ENCODE assay signal across 17 cellular contexts in genomic region chr2:200737585-200737984, GRCh38.
DNase-seq lines count a peak whose midpoint lies in the region; ATAC-seq, FAIRE-seq and TF ChIP-seq lines count a peak whose summit lies in the region.
"Had no signal": no experiment of that assay in that cellular context is flagged by ENCODE, and none has a peak within 500 bp of the region (broad histone marks: within the 10 kb centered on the region; RNA-seq: fewer than 3 reads in every experiment).

No MANE protein-coding gene starts in this region.

- no peak overlapping the region for H2BK120ac ChIP-seq in H1 (replicated peaks; ENCODE audit: low read depth, low read length)

- H3K4me2 ChIP-seq in GM23338 (peak overlapping the region; percentile 13; the same call in 1 of the 2 replicates), H1 (ENCODE audit: insufficient read depth in 1 of 2, low read depth in 2 of 2, low read length in 2 of 2) (peak overlapping the region in 1 of 2 experiments; percentile 62; a peak in 1 of 4 replicates), osteoblast (ENCODE audit: insufficient read depth, low read length) (no peak overlapping the region)
- H3K4me2 ChIP-seq: BLaER1 treated with 17β-estradiol and CSF1 and Interleukin-3, amounts not matched to agents 10 nM and 100 nM had no signal

- no peaks in the 10 kb centered on the region for H3K36me3 Mint-ChIP-seq in GM23338 (ENCODE audit: low read depth)
- H3K36me3 Mint-ChIP-seq: CD8-positive, alpha-beta T cell; IgD-negative memory B cell had no signal

- no peak overlapping the region for H2BK15ac ChIP-seq in H1 (ENCODE audit: low read length)

- H4K20me1 ChIP-seq in GM23338 (replicated peaks; ENCODE audit: insufficient read depth) = no peaks in the 10 kb centered on the region
- no peaks in the 10 kb centered on the region for H4K20me1 ChIP-seq in H1 (replicated peaks in 1 of 2; ENCODE audit: control insufficient read depth in 1 of 2, insufficient read depth in 2 of 2, low read length in 2 of 2)
- H4K20me1 ChIP-seq in osteoblast (ENCODE audit: insufficient read depth, low read length) = no peaks in the 10 kb centered on the region
- H4K20me1 ChIP-seq: BLaER1 treated with 17β-estradiol and CSF1 and Interleukin-3, amounts not matched to agents 10 nM and 100 nM had no signal

- intact Hi-C loops in right lobe of liver (cut with DNase I) = no loop called here

- TF ChIP-seq RAD21 in H1 (IDR thresholded peaks at IDR 0.05 in 1 of 2, conservative IDR thresholded peaks at IDR 0.05 in 1 of 2; ENCODE audit: low read depth in 2 of 2, low read length in 2 of 2) = no peak

- no peaks in the 10 kb centered on the region for H3K79me2 ChIP-seq in GM23338 (replicated peaks; ENCODE audit: insufficient read depth)
- H3K79me2 ChIP-seq in H1 (ENCODE audit: control insufficient read depth in 1 of 2, insufficient read depth in 2 of 2, low read length in 2 of 2) = no peaks in the 10 kb centered on the region
- H3K79me2 ChIP-seq in osteoblast (ENCODE audit: insufficient read depth, low read length) = no peaks in the 10 kb centered on the region

- ATAC-seq in GM23338 (no peak), right lobe of liver (no peak), HG02970 (IDR thresholded peaks at IDR 0.05; ENCODE audit: low FRiP score, unreplicated experiment) (no peak), HG03342 (IDR thresholded peaks at IDR 0.05; ENCODE audit: unreplicated experiment) (no peak)
- ATAC-seq: CD8-positive, alpha-beta T cell had no signal

- no peaks in the 10 kb centered on the region for H3K79me1 ChIP-seq in H1 (ENCODE audit: low read depth, low read length)

- no peaks in the 10 kb centered on the region for H3K23me2 ChIP-seq in H1 (ENCODE audit: low read depth, low read length)

- no peaks in the 10 kb centered on the region for H3K9me2 ChIP-seq in GM23338 (ENCODE audit: insufficient read depth)

- no peak overlapping the region for H3K4ac ChIP-seq in H1 (replicated peaks; ENCODE audit: insufficient read length, low read depth, low read length)

- no peak for TF ChIP-seq POLR2A in H1 (IDR thresholded peaks at IDR 0.05; ENCODE audit: control extremely low read depth in 1 of 2, low read depth in 2 of 2, low read length in 2 of 2)
- TF ChIP-seq POLR2A in right lobe of liver (IDR thresholded peaks at IDR 0.05) = no peak

- H2BK20ac ChIP-seq in H1 (ENCODE audit: low read length) = no peak overlapping the region

- peaks cover 35% of the 10 kb centered on the region for H3K4me1 Mint-ChIP-seq in GM23338
- H3K4me1 Mint-ChIP-seq: B cell had no signal

- H3K9ac ChIP-seq in HUES48 (ENCODE audit: low read depth, low read length) (no peak overlapping the region), H1 (replicated peaks in 1 of 4; ENCODE audit: extremely low read depth in 1 of 4, low read depth in 3 of 4, low read length in 3 of 4) (no peak overlapping the region)
- H3K9ac ChIP-seq: BLaER1 treated with 17β-estradiol and CSF1 and Interleukin-3, amounts not matched to agents 10 nM and 100 nM had no signal

- H3K4me3 ChIP-seq in GM23338 (no peak overlapping the region), HUES48 (ENCODE audit: low read depth, low read length) (no peak overlapping the region), H1 (ENCODE audit: extremely low read depth in 1 of 4, insufficient read depth in 2 of 4, low read depth in 3 of 4, low read length in 4 of 4) (peak overlapping the region in 1 of 4 experiments; percentile 45; a peak in 1 of 8 replicates), osteoblast (ENCODE audit: insufficient read depth, low read length) (no peak overlapping the region), right lobe of liver (no peak overlapping the region)
- H3K4me3 ChIP-seq: BLaER1 treated with 17β-estradiol and CSF1 and Interleukin-3, amounts not matched to agents 10 nM and 100 nM had no signal

- H4K91ac ChIP-seq in H1 (replicated peaks; ENCODE audit: insufficient read length, low read length) = no peak overlapping the region

- no peak for TF ChIP-seq CTCF in GM23338 (conservative IDR thresholded peaks at IDR 0.05; ENCODE audit: low read depth in 2 of 2)
- no peak for TF ChIP-seq CTCF in H1 (IDR thresholded peaks at IDR 0.05; ENCODE audit: control extremely low read depth in 1 of 3, insufficient read depth in 1 of 3, low read depth in 1 of 3, low read length in 3 of 3)
- TF ChIP-seq CTCF in osteoblast (IDR thresholded peaks at IDR 0.05; ENCODE audit: extremely low read depth, low read depth, low read length) = no peak
- no peak for TF ChIP-seq CTCF in right lobe of liver (IDR thresholded peaks at IDR 0.05)

- H3F3A ChIP-seq in GM23338 (replicated peaks; ENCODE audit: low read depth) = no peaks in the 10 kb centered on the region

- no peak for DNase-seq in GM23338 (ENCODE audit: low spot score)
- no peak for DNase-seq in H1 (ENCODE audit: low read depth in 1 of 2, low spot score in 2 of 2)
- peak; percentile 14 for DNase-seq in osteoblast (ENCODE audit: insufficient read length, low spot score, missing footprints)
- DNase-seq in right lobe of liver = no peak
- DNase-seq in mucosa of gallbladder (ENCODE audit: low spot score) = no peak
- DNase-seq: Calu3; CD8-positive, alpha-beta T cell; DMS79 treated with DMSO at 0.1 percent for 48 hours; GF-D8; HCEC 1CT; KBM-7 had no signal

- no peak overlapping the region for H3K23ac ChIP-seq in H1 (ENCODE audit: insufficient read length)

- no peak overlapping the region for H2BK12ac ChIP-seq in H1 (ENCODE audit: low read depth, low read length)

- H3K9me3 ChIP-seq in HUES48 (ENCODE audit: control insufficient read depth, insufficient read depth, low read length) (no peaks in the 10 kb centered on the region), H1 (ENCODE audit: insufficient read depth in 2 of 2, low read depth in 1 of 2, low read length in 1 of 2) (no peaks in the 10 kb centered on the region), osteoblast (ENCODE audit: low read depth, low read length) (no peaks in the 10 kb centered on the region), right lobe of liver (no peaks in the 10 kb centered on the region)
- H3K9me3 ChIP-seq: BLaER1 treated with 17β-estradiol and CSF1 and Interleukin-3, amounts not matched to agents 10 nM and 100 nM had no signal

- H3K14ac ChIP-seq in H1 (ENCODE audit: insufficient read length) = no peak overlapping the region

- no peak overlapping the region for H3K4me3 Mint-ChIP-seq in GM23338
- H3K4me3 Mint-ChIP-seq: B cell; CD8-positive, alpha-beta T cell; IgD-negative memory B cell had no signal

- CTCF ChIA-PET in H1 (lab: Charles Lee; ENCODE audit: partially characterized antibody) = interaction anchor here (0.7 to 10.2 kb wide), 10 partner anchors 10 to 256 kb away, joined by 3 to 130 read pairs (median 5); partner anchors contain the start of gene AOX1

- no peak overlapping the region for H2AK5ac ChIP-seq in H1 (ENCODE audit: low read depth, low read length)

- peak overlapping the region; percentile 53; the same call in 1 of the 2 replicates for H3K18ac ChIP-seq in H1 (ENCODE audit: extremely low read depth, low read length)

- H3K27ac ChIP-seq in GM23338 (ENCODE audit: low read depth) (no peak overlapping the region), HUES48 (ENCODE audit: low read depth, low read length) (peak overlapping the region; percentile 59), H1 (ENCODE audit: low read depth, low read length) (no peak overlapping the region; the same call in 1 of the 2 replicates), osteoblast (ENCODE audit: low read depth, low read length) (no peak overlapping the region), right lobe of liver (no peak overlapping the region)
- H3K27ac ChIP-seq: BLaER1 treated with 17β-estradiol and CSF1 and Interleukin-3, amounts not matched to agents 10 nM and 100 nM had no signal

- no peaks in the 10 kb centered on the region for H3K9me3 Mint-ChIP-seq in GM23338
- H3K9me3 Mint-ChIP-seq: CD8-positive, alpha-beta T cell; IgD-negative memory B cell had no signal

- no peak overlapping the region for H3K27ac Mint-ChIP-seq in GM23338
- H3K27ac Mint-ChIP-seq: B cell; CD8-positive, alpha-beta T cell; IgD-negative memory B cell had no signal

- peak overlapping the region; percentile 0; the same call in 1 of the 2 replicates for H2AFZ ChIP-seq in GM23338
- H2AFZ ChIP-seq in H1 (ENCODE audit: low read length) = peak overlapping the region; percentile 78; the same call in 1 of the 2 replicates
- no peak overlapping the region for H2AFZ ChIP-seq in osteoblast (ENCODE audit: low read length)

- H4K8ac ChIP-seq in H1 (ENCODE audit: extremely low read depth, insufficient read depth, low read length) = no peak overlapping the region

- no peak overlapping the region for H3K56ac ChIP-seq in H1 (replicated peaks; ENCODE audit: insufficient read length, low read depth, low read length)

- H3K27me3 Mint-ChIP-seq in GM23338 (ENCODE audit: insufficient read depth, low read depth, poor library complexity) = peaks cover 5% of the 10 kb centered on the region

- H3K36me3 ChIP-seq in GM23338 (ENCODE audit: insufficient read depth) (no peaks in the 10 kb centered on the region), HUES48 (ENCODE audit: control insufficient read depth, insufficient read depth, low read length) (no peaks in the 10 kb centered on the region), H1 (ENCODE audit: control insufficient read depth in 2 of 4, insufficient read depth in 4 of 4, low read length in 3 of 4) (no peaks in the 10 kb centered on the region), osteoblast (ENCODE audit: insufficient read depth, low read length) (no peaks in the 10 kb centered on the region), right lobe of liver (no peaks in the 10 kb centered on the region)

- H4K5ac ChIP-seq in H1 (ENCODE audit: insufficient read length, low read depth, low read length) = no peak overlapping the region

- H3K4me1 ChIP-seq in GM23338 (ENCODE audit: insufficient read depth) (peaks cover 15% of the 10 kb centered on the region), HUES48 (ENCODE audit: control insufficient read depth, insufficient read depth, low read length) (peaks cover 20% of the 10 kb centered on the region), H1 (replicated peaks in 1 of 4; ENCODE audit: control insufficient read depth in 3 of 4, insufficient read depth in 4 of 4, low read length in 3 of 4) (peaks cover 9 to 20% (median 19%) of the 10 kb centered on the region in 4 experiments; a peak in 5 of 7 replicates), osteoblast (ENCODE audit: insufficient read depth, low read length) (peaks cover 25% of the 10 kb centered on the region), right lobe of liver (peaks cover 0 to 16% (median 9%) of the 10 kb centered on the region in 4 donors)
- H3K4me1 ChIP-seq: BLaER1 treated with 17β-estradiol and CSF1 and Interleukin-3, amounts not matched to agents 10 nM and 100 nM had no signal

- WGBS in H1 (ENCODE audit: extremely low coverage in 1 of 2, insufficient coverage in 1 of 2, insufficient read length in 1 of 2, insufficient replicate concordance in 2 of 2, low coverage in 1 of 2, low lambda C conversion rate in 2 of 2, missing lambda C conversion rate in 1 of 2), 2 experiments = 81% methylated on average over 4 of the region's 4 CpGs; no CpG with 5 or more reads in 1 of the 2 experiments
- 77% methylated on average over 4 of the region's 4 CpGs for WGBS in right lobe of liver (ENCODE audit: insufficient coverage, low coverage, low lambda C conversion rate, missing lambda C conversion rate)

- TF ChIP-seq EP300 in H1 (IDR thresholded peaks at IDR 0.05; ENCODE audit: borderline replicate concordance in 1 of 2, low read depth in 2 of 2, low read length in 2 of 2) = no peak

- POLR2A ChIA-PET in H1 (lab: Charles Lee; ENCODE audit: partially characterized antibody) = interaction anchor here (1.1 to 1.2 kb wide), 2 partner anchors 12 to 13 kb away, joined by 3 read pairs; no protein-coding TSS in a partner anchor

- no peak for FAIRE-seq in H1 (lab: Jason Lieb, UNC)

- H3K27me3 ChIP-seq in GM23338 (ENCODE audit: insufficient read depth) = no peaks in the 10 kb centered on the region
- H3K27me3 ChIP-seq in HUES48 (ENCODE audit: control insufficient read depth, insufficient read depth, low read length) = no peaks in the 10 kb centered on the region
- no peaks in the 10 kb centered on the region for H3K27me3 ChIP-seq in H1 (replicated peaks in 1 of 4; ENCODE audit: control insufficient read depth in 3 of 4, extremely low read depth in 1 of 4, insufficient read depth in 3 of 4, low read length in 3 of 4)
- H3K27me3 ChIP-seq in osteoblast (ENCODE audit: insufficient read depth, low read length) = no peaks in the 10 kb centered on the region
- no peaks in the 10 kb centered on the region for H3K27me3 ChIP-seq in right lobe of liver
- H3K27me3 ChIP-seq: BLaER1 treated with 17β-estradiol and CSF1 and Interleukin-3, amounts not matched to agents 10 nM and 100 nM had no signal

- 0 out of 2 replicates have a peak overlapping the region, but pooled peaks have one; percentile 13 for H2BK5ac ChIP-seq in H1 (ENCODE audit: low read depth, low read length)
